In the genomic region with DNA sequence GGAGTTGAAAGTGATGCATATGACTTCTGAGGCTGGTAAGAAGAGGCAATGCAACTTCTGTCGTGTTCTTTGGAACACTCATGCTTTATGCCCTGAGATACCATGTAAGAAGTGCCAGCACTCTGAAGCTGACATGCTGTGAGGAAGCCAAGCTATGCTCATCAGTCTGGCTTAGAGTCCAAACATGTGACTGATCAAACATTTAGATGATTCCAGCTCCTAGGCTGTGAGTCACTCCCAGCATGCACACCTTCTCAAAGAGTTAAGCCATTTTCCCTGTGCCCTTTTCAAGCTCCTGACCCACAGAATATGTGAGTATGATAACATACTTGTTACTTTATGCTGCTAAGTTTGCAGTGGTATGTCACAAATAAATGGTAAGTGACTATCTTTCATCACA, we compare ENCODE assay signal across 29 cellular contexts. TPM values are rescaled to one million over a fixed set of nuclear protein-coding genes. Genes with fewer than 3 reads are reported as not detected.
DNase-seq lines count a peak whose midpoint lies in the region; ATAC-seq, FAIRE-seq and TF ChIP-seq lines count a peak whose summit lies in the region.
"Had no signal": no experiment of that assay in that cellular context is flagged by ENCODE, and none has a peak within 500 bp of the region (broad histone marks: within the 10 kb centered on the region; RNA-seq: fewer than 3 reads in every experiment).

No MANE protein-coding gene starts in this region.

- POLR2A ChIA-PET in HepG2 (lab: Yijun Ruan, JAX) = interaction anchor here (1.8 kb wide), 1 partner anchor 15 kb away, joined by 5 read pairs; no protein-coding TSS in a partner anchor

- no peak for TF ChIP-seq RAD21 in HepG2 (CRISPR knock-in tag; IDR thresholded peaks at IDR 0.05)

- H3K36me3 ChIP-seq in HepG2 (replicated peaks in 1 of 2; ENCODE audit: control insufficient read depth in 1 of 2, insufficient read depth in 2 of 2, low read length in 2 of 2) = no peaks in the 10 kb centered on the region
- no peaks in the 10 kb centered on the region for H3K36me3 ChIP-seq in right lobe of liver
- H3K36me3 ChIP-seq in fibroblast of lung (ENCODE audit: control insufficient read depth, insufficient read depth, low read length) = no peaks in the 10 kb centered on the region
- H3K36me3 ChIP-seq: BLaER1, gastrocnemius medialis, lower lobe of right lung, thyroid gland had no signal

- H3K4me2 ChIP-seq in HepG2 (ENCODE audit: low read depth, low read length) = no peak overlapping the region
- H3K4me2 ChIP-seq in fibroblast of lung (ENCODE audit: extremely low read depth, insufficient read depth, low read length) = no peak overlapping the region
- H3K4me2 ChIP-seq: BLaER1 had no signal

- H3K79me2 ChIP-seq in HepG2 (ENCODE audit: insufficient read depth, low read length) (no peaks in the 10 kb centered on the region), fibroblast of lung (ENCODE audit: control insufficient read depth, insufficient read depth, low read length) (no peaks in the 10 kb centered on the region)

- intact Hi-C loops in HepG2 (cut with micrococcal nuclease; ENCODE audit: unreplicated experiment) = no loop called here
- intact Hi-C loops in right lobe of liver (cut with DNase I) = no loop called here

- WGBS in HepG2 (ENCODE audit: low lambda C conversion rate) = 10% methylated on average over 1 of the region's 1 CpG
- 86% methylated on average over 1 of the region's 1 CpG for WGBS in right lobe of liver (ENCODE audit: insufficient coverage, low coverage, low lambda C conversion rate, missing lambda C conversion rate)

- BruUV-seq in HepG2 (replicated peaks; lab: Mats Ljungman, UMichigan) = no TSS peak

- CTCF ChIA-PET in HepG2 (lab: Yijun Ruan, JAX; ENCODE audit: low intra/inter-chr PET ratio, low total read pairs) = no interaction called here

- no peak overlapping the region for H2AFZ ChIP-seq in HepG2 (ENCODE audit: low read length)
- H2AFZ ChIP-seq in fibroblast of lung (ENCODE audit: low read length) = peak overlapping the region; percentile 4

- TF ChIP-seq EP300 in HepG2 (IDR thresholded peaks at IDR 0.05; ENCODE audit: low read depth in 2 of 2, low read length in 2 of 2) (no peak), HepG2 (CRISPR knock-in tag; IDR thresholded peaks at IDR 0.05; ENCODE audit: borderline replicate concordance) (no peak)

- H3K4me3 ChIP-seq in HepG2 (replicated peaks in 1 of 3; ENCODE audit: insufficient read depth in 1 of 3, low read depth in 2 of 3, low read length in 3 of 3) (no peak overlapping the region), right lobe of liver (no peak overlapping the region), fibroblast of lung (replicated peaks in 1 of 4; ENCODE audit: control extremely low read depth in 1 of 4, insufficient read depth in 1 of 4, low read depth in 3 of 4, low read length in 4 of 4) (no peak overlapping the region)
- H3K4me3 ChIP-seq: BLaER1, gastrocnemius medialis, lower lobe of right lung, psoas muscle, thyroid gland had no signal

- H3K27ac ChIP-seq in HepG2 (ENCODE audit: extremely low read length, insufficient read depth, low read length) (no peak overlapping the region), right lobe of liver (no peak overlapping the region), fibroblast of lung (ENCODE audit: insufficient read depth, low read length) (no peak overlapping the region)
- H3K27ac ChIP-seq: BLaER1, gastrocnemius medialis, lower lobe of right lung, psoas muscle, thyroid gland had no signal

- H3K4me1 ChIP-seq in HepG2 (ENCODE audit: insufficient read depth, low read length) (no peaks in the 10 kb centered on the region), right lobe of liver (no peaks in the 10 kb centered on the region), fibroblast of lung (ENCODE audit: control insufficient read depth, extremely low read depth, insufficient read depth, low read length) (no peaks in the 10 kb centered on the region)
- H3K4me1 ChIP-seq: BLaER1, gastrocnemius medialis, lower lobe of right lung, psoas muscle, thyroid gland had no signal

- TF ChIP-seq CTCF in HepG2 (CRISPR knock-in tag; IDR thresholded peaks at IDR 0.05) = no peak
- TF ChIP-seq CTCF in right lobe of liver (IDR thresholded peaks at IDR 0.05) = no peak
- TF ChIP-seq CTCF in fibroblast of lung (conservative IDR thresholded peaks at IDR 0.05 in 1 of 2, IDR thresholded peaks at IDR 0.05 in 1 of 2; ENCODE audit: low read depth in 1 of 2, low read length in 2 of 2) = no peak

- H3K9me3 ChIP-seq in HepG2 (ENCODE audit: low read length) (no peaks in the 10 kb centered on the region), right lobe of liver (no peaks in the 10 kb centered on the region), fibroblast of lung (ENCODE audit: control insufficient read depth, insufficient read depth, low read depth, low read length) (no peaks in the 10 kb centered on the region)
- H3K9me3 ChIP-seq: BLaER1, gastrocnemius medialis, lower lobe of right lung, psoas muscle, thyroid gland had no signal

- FAIRE-seq in HepG2 (lab: Jason Lieb, UNC) = no peak
- FAIRE-seq: islet of Langerhans had no signal

- H3K27me3 ChIP-seq in HepG2 (ENCODE audit: control insufficient read depth in 1 of 2, insufficient read depth in 2 of 2, low read length in 2 of 2) (no peaks in the 10 kb centered on the region), right lobe of liver (no peaks in the 10 kb centered on the region), fibroblast of lung (ENCODE audit: control insufficient read depth, insufficient read depth, low read length) (no peaks in the 10 kb centered on the region)
- H3K27me3 ChIP-seq: BLaER1, gastrocnemius medialis, thyroid gland had no signal

- in situ Hi-C loops in HepG2 (cut with HindIII; ENCODE audit: extremely low pct_ligation_motif_present, low pct_unique_long_range_greater_than_20kb) = no loop called here

- DNase-seq in HepG2 (ENCODE audit: low spot score) = peak; percentile 21
- no peak for DNase-seq in right lobe of liver
- DNase-seq in RPMI7951 (ENCODE audit: low read depth) = peak; percentile 5
- peak in 1 of 2 donors; percentile 43 for DNase-seq in fibroblast of lung (ENCODE audit: low read depth in 2 of 2)
- no peak for DNase-seq in left lobe of liver (ENCODE audit: low spot score)
- no peak for DNase-seq in NCI-H1436 treated with DMSO at 0.1 percent for 48 hours (lab: John Stamatoyannopoulos, UW)
- DNase-seq in activated naive CD4-positive, alpha-beta T cell treated with Interleukin-2 at 50 U/mL for 16 hours = no peak
- no peak for DNase-seq in mucosa of gallbladder (ENCODE audit: low spot score)
- DNase-seq: activated CD4-positive, CD25-positive, alpha-beta regulatory T cell treated with anti-CD3 and anti-CD28 coated beads, Interleukin-2, amount 50 U/mL, for 72 hours; activated naive CD4-positive, alpha-beta T cell treated with anti-CD3 and anti-CD28 coated beads for 36 hours; activated T-cell treated with anti-CD3 and anti-CD28 coated beads, Interleukin-2, amount 50 U/mL, for 4 hours; cerebellar nuclear complex; COR-L47; gastrocnemius medialis; H7; hypothalamus; Kasumi-1; lower lobe of right lung; NCI-H1092; NCI-H2029 treated with DMSO at 0.1 percent for 48 hours; NCI-H345; NCI-H82; psoas muscle; SHP77; stimulated activated CD4-positive, alpha-beta T cell treated with anti-CD3 and anti-CD28 coated beads, Interleukin-1b, Interleukin-23, amount 100 ng/mL, for 48 hours; stimulated activated naive CD4-positive, alpha-beta T cell treated with Interleukin-2 at 50 U/mL for 16 hours; thyroid gland had no signal

- no peak overlapping the region for H3K9ac ChIP-seq in HepG2 (ENCODE audit: insufficient read depth, low read depth, low read length)
- no peak overlapping the region for H3K9ac ChIP-seq in fibroblast of lung (ENCODE audit: insufficient read depth, low read length)
- H3K9ac ChIP-seq: BLaER1 had no signal

- ATAC-seq in HepG2 (peak; percentile 71), right lobe of liver (no peak), left lobe of liver (no peak)
- ATAC-seq: activated T-cell treated with anti-CD3 and anti-CD28 coated beads, Interleukin-2, amount 50 U/mL, for 4 hours; gastrocnemius medialis; lower lobe of right lung; psoas muscle had no signal

- no peaks in the 10 kb centered on the region for H4K20me1 ChIP-seq in HepG2 (ENCODE audit: insufficient read depth, low read length)
- H4K20me1 ChIP-seq in fibroblast of lung (ENCODE audit: control insufficient read depth, extremely low read depth, insufficient read depth, low read length) = no peaks in the 10 kb centered on the region
- H4K20me1 ChIP-seq: BLaER1 had no signal

- no peak for TF ChIP-seq POLR2A in HepG2 (IDR thresholded peaks at IDR 0.05; ENCODE audit: insufficient read depth in 1 of 2, low read depth in 2 of 2, low read length in 2 of 2)
- no peak for TF ChIP-seq POLR2A in right lobe of liver (IDR thresholded peaks at IDR 0.05)

RNA-seq across cellular contexts. Expression of a gene that starts 15.8 kb away (rescaled TPM):
- total RNA-seq in HepG2 (2016; rRNA removed; fragmentation: Illumina TruSeq; extraction: Trizol) (29.1 and 41.1 TPM in 2 replicates), right lobe of liver (10 to 100 TPM in 3 of 6 experiments, 1 to 10 TPM in 3; 7.7 to 13.0 (median 10.2) TPM), fibroblast of lung (15.2 and 24.3 TPM in 2 replicates), left lobe of liver (8.5 TPM), mucosa of gallbladder (14.4 TPM)
- 13.1 and 15.0 TPM in 2 replicates for total RNA-seq in HepG2 (2016; cell fraction: cytosol; rRNA removed; fragmentation: Illumina TruSeq; extraction: Trizol; ENCODE audit: low read depth)
- 27.4 and 42.5 TPM in 2 replicates for total RNA-seq in HepG2 (2016; cell fraction: insoluble cytoplasmic fraction; rRNA removed; fragmentation: Illumina TruSeq; extraction: Trizol)
- 17.7 and 19.7 TPM in 2 replicates for total RNA-seq in HepG2 (2016; cell fraction: membrane; rRNA removed; fragmentation: Illumina TruSeq; extraction: Trizol)
- total RNA-seq in HepG2 (2016; cell fraction: nucleus; rRNA removed; fragmentation: Illumina TruSeq; extraction: Trizol) = 20.0 and 23.2 TPM in 2 replicates
- polyA plus RNA-seq in HepG2 (2011; rRNA removed) (9.3 and 13.3 TPM in 2 replicates), fibroblast of lung (23.8 and 28.0 TPM in 2 replicates)
- 6.5 and 7.7 TPM in 2 replicates for polyA plus RNA-seq in HepG2 (2011; cell fraction: cytosol; rRNA removed)
- 7.7 and 9.2 TPM in 2 replicates for polyA plus RNA-seq in HepG2 (2011; cell fraction: nucleus; rRNA removed)
- polyA plus RNA-seq in HepG2 (2012) = 15.3 and 17.4 TPM in 2 replicates
- polyA plus RNA-seq in HepG2 (2016; cell fraction: cytosol; fragmentation: Illumina TruSeq; extraction: Trizol; ENCODE audit: low read depth) = 4.8 and 5.4 TPM in 2 replicates
- 37.9 and 42.5 TPM in 2 replicates for polyA plus RNA-seq in HepG2 (2016; cell fraction: insoluble cytoplasmic fraction; fragmentation: Illumina TruSeq; extraction: Trizol; ENCODE audit: low read depth)
- polyA plus RNA-seq in HepG2 (2016; cell fraction: membrane; fragmentation: Illumina TruSeq; extraction: Trizol; ENCODE audit: low read depth) = 10.1 and 10.3 TPM in 2 replicates
- polyA plus RNA-seq in HepG2 (2016; cell fraction: nucleus; fragmentation: Illumina TruSeq; extraction: Trizol; ENCODE audit: insufficient read depth, low read depth) = 20.3 and 22.6 TPM in 2 replicates
- polyA minus RNA-seq in HepG2 (2011; rRNA and poly(A)+ RNA removed; ENCODE audit: low replicate concordance) = 4.8 and 9.4 TPM in 2 replicates
- polyA minus RNA-seq in HepG2 (2011; cell fraction: cytosol; rRNA and poly(A)+ RNA removed) = 11.0 and 11.4 TPM in 2 replicates
- polyA minus RNA-seq in HepG2 (2011; cell fraction: nucleus; rRNA and poly(A)+ RNA removed) = 26.7 and 30.0 TPM in 2 replicates
- 29.8 and 38.4 TPM in 2 replicates for total RNA-seq in RPMI7951 (2014; rRNA removed; shearing (Covaris generic))
- 18.1 and 18.8 TPM in 2 replicates for polyA plus RNA-seq in fibroblast of lung (2012)
- polyA minus RNA-seq in fibroblast of lung (ENCODE audit: low replicate concordance) = 5.7 and 6.0 TPM in 2 replicates

Comparison
In these comparisons a context has a peak if more than half of its experiments do, and no peak if none do; other contexts are left out.
1. DNase-seq: peak in HepG2 (single experiment) and RPMI7951 (single experiment); none in right lobe of liver (0 of 3), left lobe of liver (single experiment), NCI-H1436 treated with DMSO at 0.1 percent for 48 hours (single experiment), activated naive CD4-positive, alpha-beta T cell treated with Interleukin-2 at 50 U/mL for 16 hours (single experiment) and mucosa of gallbladder (single experiment).